In genomic region chr4:184041156-184041555, GRCh38 we compare ENCODE assay signal across 10 cellular contexts.
"Had no signal": no experiment of that assay in that cellular context is flagged by ENCODE, and none has a peak within 500 bp of the region (broad histone marks: within the 10 kb centered on the region; RNA-seq: fewer than 3 reads in every experiment).

No MANE protein-coding gene starts in this region.

- H3K4me1 ChIP-seq: HAP-1 had no signal

- H3K9ac ChIP-seq: GM23248 had no signal

- DNase-seq: GM23248, GOT3, H7, HFFc6, KG1 had no signal

- H3K27ac Mint-ChIP-seq: HFFc6 had no signal

- H3K9me3 ChIP-seq: HAP-1 had no signal

- H3K4me3 Mint-ChIP-seq: HFFc6 had no signal

- H2AFZ ChIP-seq: GM23248 had no signal

- H3K4me3 ChIP-seq: GM23248, HAP-1, K562 had no signal

- H3K36me3 ChIP-seq: HAP-1 had no signal

- H3K27ac ChIP-seq: GM23248, HL-60 had no signal

- ATAC-seq: HCT116, HepG2, K562 had no signal
